Comparison of ENCODE assay signal across 12 cellular contexts in genomic region chr10:86410542-86411124, GRCh38. TPM values are rescaled to one million over a fixed set of nuclear protein-coding genes. Genes with fewer than 3 reads are reported as not detected.
DNase-seq lines count a peak whose midpoint lies in the region; ATAC-seq, FAIRE-seq and TF ChIP-seq lines count a peak whose summit lies in the region.
"Had no signal": no experiment of that assay in that cellular context is flagged by ENCODE, and none has a peak within 500 bp of the region (broad histone marks: within the 10 kb centered on the region; RNA-seq: fewer than 3 reads in every experiment).

No MANE protein-coding gene starts in this region.

- H3K9me3 ChIP-seq in A549 (peaks cover 6% of the 10 kb centered on the region), ascending aorta (peaks cover 0 to 4% of the 10 kb centered on the region in 2 donors)

- H3K27me3 ChIP-seq in ascending aorta: no peaks in the 10 kb centered on the region
- H3K27me3 ChIP-seq: esophagus muscularis mucosa, upper lobe of left lung had no signal

- TF ChIP-seq RAD21 in A549 (conservative IDR thresholded peaks at IDR 0.05 in 1 of 2, IDR thresholded peaks at IDR 0.05 in 1 of 2): no peak

- no peak overlapping the region; a peak in 1 of 6 replicates for H3K27ac ChIP-seq in A549
- peak overlapping the region; percentile 79 for H3K27ac ChIP-seq in ascending aorta

- FAIRE-seq in A549 (lab: Jason Lieb, UNC) (no peak), GM19239 (lab: Jason Lieb, UNC) (peak; percentile 71)

- TF ChIP-seq POLR2A in A549 (IDR thresholded peaks at IDR 0.05; ENCODE audit: low read length): no peak

- peaks cover 6% of the 10 kb centered on the region; the same call in 1 of the 3 replicates for H3K4me1 ChIP-seq in A549
- peaks cover 7 to 27% of the 10 kb centered on the region in 2 donors for H3K4me1 ChIP-seq in ascending aorta

- no peaks in the 10 kb centered on the region for H3K36me3 ChIP-seq in ascending aorta
- H3K36me3 ChIP-seq: esophagus muscularis mucosa, upper lobe of left lung had no signal

- peak overlapping the region; percentile 20; the same call in 1 of the 3 replicates for H3K4me2 ChIP-seq in A549

- no peak for TF ChIP-seq EP300 in A549 (IDR thresholded peaks at IDR 0.05)

- CTCF ChIA-PET in A549 (lab: Yijun Ruan, JAX): interaction anchor here (1.2 to 3.1 kb wide), 2 partner anchors 10 to 175 kb away, joined by 3 to 18 read pairs; no protein-coding TSS in a partner anchor

- H3K4me3 ChIP-seq in A549 (no peak overlapping the region), ascending aorta (no peak overlapping the region)
- H3K4me3 ChIP-seq: esophagus muscularis mucosa, upper lobe of left lung had no signal

- peak in 1 of 2 experiments; percentile 63 for DNase-seq in A549 (ENCODE audit: low read depth in 1 of 2, low spot score in 1 of 2)
- no peak for DNase-seq in GM19239 (ENCODE audit: insufficient read length, low spot score)
- no peak for DNase-seq in ascending aorta (ENCODE audit: low spot score in 2 of 2)
- no peak for DNase-seq in left lobe of liver (ENCODE audit: low spot score)
- DNase-seq in NCI-H526 (lab: John Stamatoyannopoulos, UW): no peak
- no peak for DNase-seq in NCI-H1105 treated with DMSO at 0.1 percent for 48 hours (lab: John Stamatoyannopoulos, UW)
- no peak for DNase-seq in C1 segment of cervical spinal cord (lab: John Stamatoyannopoulos, UW)
- no peak for DNase-seq in AML-193 (lab: John Stamatoyannopoulos, UW)
- DNase-seq: DMS79 treated with DMSO at 0.1 percent for 48 hours, NCI-H748 treated with DMSO at 0.1 percent for 48 hours, upper lobe of left lung had no signal

- WGBS in A549 (ENCODE audit: missing lambda C conversion rate): 54% methylated on average over 4 of the region's 4 CpGs

- intact Hi-C loops in ascending aorta (cut with DNase I): loop anchor here (5.0 kb wide), 1 partner anchor 227 kb away; no protein-coding TSS in a partner anchor

- no peak for TF ChIP-seq CTCF in A549 (IDR thresholded peaks at IDR 0.05)
- no peak for TF ChIP-seq CTCF in ascending aorta (IDR thresholded peaks at IDR 0.05)

- ATAC-seq in A549 (peak in 1 of 2 experiments; percentile 65; a peak in 4 of 6 replicates), left lobe of liver (peak; percentile 48)

- POLR2A ChIA-PET in A549 (lab: Yijun Ruan, JAX): interaction anchor here (2.5 kb wide), 1 partner anchor 10 kb away, joined by 18 read pairs; no protein-coding TSS in a partner anchor

TF ChIP-seq in A549, 52 proteins besides CTCF, POLR2A, EP300 and RAD21:
- TF ChIP-seq E2F6 (IDR thresholded peaks at IDR 0.05; ENCODE audit: borderline replicate concordance, low read depth) (no peak), KDM1A (IDR thresholded peaks at IDR 0.05; ENCODE audit: low read depth) (peak; percentile 41; the same call in 1 of the 2 replicates), BCL3 (IDR thresholded peaks at IDR 0.05) (no peak)

RNA-seq across cellular contexts. Expression of gene GRID1, which starts 44.0 kb away (rescaled TPM):
- polyA plus RNA-seq in A549 (2011; rRNA removed) (0.30 and 0.49 TPM in 2 replicates), A549 (2017; fragmentation: RNase III; extraction: RNeasy Plus Mini Kit Qiagen cat#74134 plus additional on column Dnase treatment) (0.10 to 0.14 TPM (median 0.12 TPM) in 3 replicates)
- polyA plus RNA-seq in A549 (2012; cell fraction: cytosol; rRNA removed): 0.25 and 0.40 TPM in 2 replicates
- polyA plus RNA-seq in A549 (2012; cell fraction: nucleus; rRNA removed): 0.35 and 0.43 TPM in 2 replicates
- polyA minus RNA-seq in A549 (2011; rRNA and poly(A)+ RNA removed): 1.2 and 1.5 TPM in 2 replicates
- total RNA-seq in ascending aorta (1.4 TPM), left lobe of liver (0.58 TPM)

Comparison
In these comparisons a context has a peak if more than half of its experiments do, and no peak if none do; other contexts are left out.
1. H3K27ac ChIP-seq: peak in ascending aorta (2 of 2); none in A549 (0 of 2).